In the genomic region with DNA sequence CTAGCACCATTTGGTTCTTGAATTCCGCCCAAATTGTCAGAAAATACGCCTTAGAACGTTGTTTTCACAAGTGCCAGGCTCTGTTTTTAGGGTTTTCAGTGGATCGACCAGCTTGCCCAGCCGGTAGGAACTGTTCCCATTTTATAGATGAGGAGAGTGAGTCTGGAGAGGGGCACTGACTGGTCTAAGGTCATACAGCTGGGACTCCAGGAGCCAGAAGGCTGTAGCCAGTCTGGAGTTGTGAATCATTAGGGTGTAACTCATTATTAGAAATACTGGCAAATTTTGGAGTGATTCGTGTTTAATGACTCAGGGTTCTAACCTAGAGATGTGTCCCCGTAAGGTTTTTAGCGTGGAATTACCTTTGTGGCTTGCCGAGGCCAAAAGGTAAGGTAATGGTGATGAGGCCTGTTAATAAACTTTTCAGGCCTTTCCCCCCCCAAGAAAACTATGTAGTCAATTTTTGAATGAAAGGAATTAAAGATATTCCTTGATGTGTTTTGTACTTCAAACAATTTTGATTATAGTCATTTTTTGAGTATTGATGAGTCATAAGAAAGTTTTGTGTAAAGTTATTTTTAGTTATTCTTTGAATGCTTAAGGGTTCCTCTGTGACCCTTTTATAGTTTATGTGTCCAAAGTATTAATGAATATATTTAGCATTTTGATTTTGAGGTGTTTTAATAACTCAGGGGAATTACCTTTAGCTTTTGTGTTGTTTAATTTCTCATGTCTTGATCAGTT, we compare ENCODE assay signal across 1 cellular context.
TF ChIP-seq lines count a peak whose summit lies in the region.

No MANE protein-coding gene starts in this region.

TF ChIP-seq in K562, 482 proteins besides CTCF, POLR2A, EP300 and RAD21 (continues in another document):
- 0 out of 2 replicates have a peak, but pooled peaks have one; percentile 36 for TF ChIP-seq TAF7 (tag; IDR thresholded peaks at IDR 0.05)
- peak; percentile 87 for TF ChIP-seq CHD4 (IDR thresholded peaks at IDR 0.05; ENCODE audit: insufficient read depth, insufficient replicate concordance, low read depth, low read length, poor library complexity, severe bottlenecking)
- 0 out of 2 replicates have a peak, but pooled peaks have one; percentile 4 for TF ChIP-seq CBFA2T3 (IDR thresholded peaks at IDR 0.05)
- TF ChIP-seq, protein P1, sequence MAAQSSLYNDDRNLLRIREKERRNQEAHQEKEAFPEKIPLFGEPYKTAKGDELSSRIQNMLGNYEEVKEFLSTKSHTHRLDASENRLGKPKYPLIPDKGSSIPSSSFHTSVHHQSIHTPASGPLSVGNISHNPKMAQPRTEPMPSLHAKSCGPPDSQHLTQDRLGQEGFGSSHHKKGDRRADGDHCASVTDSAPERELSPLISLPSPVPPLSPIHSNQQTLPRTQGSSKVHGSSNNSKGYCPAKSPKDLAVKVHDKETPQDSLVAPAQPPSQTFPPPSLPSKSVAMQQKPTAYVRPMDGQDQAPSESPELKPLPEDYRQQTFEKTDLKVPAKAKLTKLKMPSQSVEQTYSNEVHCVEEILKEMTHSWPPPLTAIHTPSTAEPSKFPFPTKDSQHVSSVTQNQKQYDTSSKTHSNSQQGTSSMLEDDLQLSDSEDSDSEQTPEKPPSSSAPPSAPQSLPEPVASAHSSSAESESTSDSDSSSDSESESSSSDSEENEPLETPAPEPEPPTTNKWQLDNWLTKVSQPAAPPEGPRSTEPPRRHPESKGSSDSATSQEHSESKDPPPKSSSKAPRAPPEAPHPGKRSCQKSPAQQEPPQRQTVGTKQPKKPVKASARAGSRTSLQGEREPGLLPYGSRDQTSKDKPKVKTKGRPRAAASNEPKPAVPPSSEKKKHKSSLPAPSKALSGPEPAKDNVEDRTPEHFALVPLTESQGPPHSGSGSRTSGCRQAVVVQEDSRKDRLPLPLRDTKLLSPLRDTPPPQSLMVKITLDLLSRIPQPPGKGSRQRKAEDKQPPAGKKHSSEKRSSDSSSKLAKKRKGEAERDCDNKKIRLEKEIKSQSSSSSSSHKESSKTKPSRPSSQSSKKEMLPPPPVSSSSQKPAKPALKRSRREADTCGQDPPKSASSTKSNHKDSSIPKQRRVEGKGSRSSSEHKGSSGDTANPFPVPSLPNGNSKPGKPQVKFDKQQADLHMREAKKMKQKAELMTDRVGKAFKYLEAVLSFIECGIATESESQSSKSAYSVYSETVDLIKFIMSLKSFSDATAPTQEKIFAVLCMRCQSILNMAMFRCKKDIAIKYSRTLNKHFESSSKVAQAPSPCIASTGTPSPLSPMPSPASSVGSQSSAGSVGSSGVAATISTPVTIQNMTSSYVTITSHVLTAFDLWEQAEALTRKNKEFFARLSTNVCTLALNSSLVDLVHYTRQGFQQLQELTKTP (IDR thresholded peaks at IDR 0.05; ENCODE audit: low read depth in 1 of 2, partially characterized antibody in 2 of 2) = peak in 1 of 2 experiments; percentile 47
- TF ChIP-seq TCF7L2 (IDR thresholded peaks at IDR 0.05; ENCODE audit: low read depth, low read length) = no peak
- TF ChIP-seq, protein P2, sequence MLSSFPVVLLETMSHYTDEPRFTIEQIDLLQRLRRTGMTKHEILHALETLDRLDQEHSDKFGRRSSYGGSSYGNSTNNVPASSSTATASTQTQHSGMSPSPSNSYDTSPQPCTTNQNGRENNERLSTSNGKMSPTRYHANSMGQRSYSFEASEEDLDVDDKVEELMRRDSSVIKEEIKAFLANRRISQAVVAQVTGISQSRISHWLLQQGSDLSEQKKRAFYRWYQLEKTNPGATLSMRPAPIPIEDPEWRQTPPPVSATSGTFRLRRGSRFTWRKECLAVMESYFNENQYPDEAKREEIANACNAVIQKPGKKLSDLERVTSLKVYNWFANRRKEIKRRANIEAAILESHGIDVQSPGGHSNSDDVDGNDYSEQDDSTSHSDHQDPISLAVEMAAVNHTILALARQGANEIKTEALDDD (IDR thresholded peaks at IDR 0.05) = peak; percentile 55
- TF ChIP-seq, protein P3, sequence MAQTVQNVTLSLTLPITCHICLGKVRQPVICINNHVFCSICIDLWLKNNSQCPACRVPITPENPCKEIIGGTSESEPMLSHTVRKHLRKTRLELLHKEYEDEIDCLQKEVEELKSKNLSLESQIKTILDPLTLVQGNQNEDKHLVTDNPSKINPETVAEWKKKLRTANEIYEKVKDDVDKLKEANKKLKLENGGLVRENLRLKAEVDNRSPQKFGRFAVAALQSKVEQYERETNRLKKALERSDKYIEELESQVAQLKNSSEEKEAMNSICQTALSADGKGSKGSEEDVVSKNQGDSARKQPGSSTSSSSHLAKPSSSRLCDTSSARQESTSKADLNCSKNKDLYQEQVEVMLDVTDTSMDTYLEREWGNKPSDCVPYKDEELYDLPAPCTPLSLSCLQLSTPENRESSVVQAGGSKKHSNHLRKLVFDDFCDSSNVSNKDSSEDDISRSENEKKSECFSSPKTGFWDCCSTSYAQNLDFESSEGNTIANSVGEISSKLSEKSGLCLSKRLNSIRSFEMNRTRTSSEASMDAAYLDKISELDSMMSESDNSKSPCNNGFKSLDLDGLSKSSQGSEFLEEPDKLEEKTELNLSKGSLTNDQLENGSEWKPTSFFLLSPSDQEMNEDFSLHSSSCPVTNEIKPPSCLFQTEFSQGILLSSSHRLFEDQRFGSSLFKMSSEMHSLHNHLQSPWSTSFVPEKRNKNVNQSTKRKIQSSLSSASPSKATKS (CRISPR knock-in tag; IDR thresholded peaks at IDR 0.05) = no peak
- TF ChIP-seq ZNF282 (CRISPR knock-in tag; IDR thresholded peaks at IDR 0.05) = no peak
- TF ChIP-seq, protein P4, sequence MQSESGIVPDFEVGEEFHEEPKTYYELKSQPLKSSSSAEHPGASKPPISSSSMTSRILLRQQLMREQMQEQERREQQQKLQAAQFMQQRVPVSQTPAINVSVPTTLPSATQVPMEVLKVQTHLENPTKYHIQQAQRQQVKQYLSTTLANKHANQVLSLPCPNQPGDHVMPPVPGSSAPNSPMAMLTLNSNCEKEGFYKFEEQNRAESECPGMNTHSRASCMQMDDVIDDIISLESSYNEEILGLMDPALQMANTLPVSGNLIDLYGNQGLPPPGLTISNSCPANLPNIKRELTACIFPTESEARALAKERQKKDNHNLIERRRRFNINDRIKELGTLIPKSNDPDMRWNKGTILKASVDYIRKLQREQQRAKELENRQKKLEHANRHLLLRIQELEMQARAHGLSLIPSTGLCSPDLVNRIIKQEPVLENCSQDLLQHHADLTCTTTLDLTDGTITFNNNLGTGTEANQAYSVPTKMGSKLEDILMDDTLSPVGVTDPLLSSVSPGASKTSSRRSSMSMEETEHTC (IDR thresholded peaks at IDR 0.05) = no peak
- TF ChIP-seq BCOR (IDR thresholded peaks at IDR 0.05) = peak; percentile 99
- peak; percentile 19; the same call in 1 of the 2 replicates for TF ChIP-seq BRD4 (IDR thresholded peaks at IDR 0.05)
- peak; percentile 99 for TF ChIP-seq RBM25 (IDR thresholded peaks at IDR 0.05; ENCODE audit: low read depth, low read length, severe bottlenecking)
- TF ChIP-seq DACH1 (IDR thresholded peaks at IDR 0.05; ENCODE audit: partially characterized antibody) = peak; percentile 55
- TF ChIP-seq, protein P5, sequence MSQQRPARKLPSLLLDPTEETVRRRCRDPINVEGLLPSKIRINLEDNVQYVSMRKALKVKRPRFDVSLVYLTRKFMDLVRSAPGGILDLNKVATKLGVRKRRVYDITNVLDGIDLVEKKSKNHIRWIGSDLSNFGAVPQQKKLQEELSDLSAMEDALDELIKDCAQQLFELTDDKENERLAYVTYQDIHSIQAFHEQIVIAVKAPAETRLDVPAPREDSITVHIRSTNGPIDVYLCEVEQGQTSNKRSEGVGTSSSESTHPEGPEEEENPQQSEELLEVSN (IDR thresholded peaks at IDR 0.05; ENCODE audit: borderline replicate concordance in 1 of 2, extremely low read depth in 1 of 2, insufficient read depth in 1 of 2, insufficient read length in 1 of 2, low read depth in 1 of 2, low read length in 1 of 2, poor library complexity in 1 of 2, severe bottlenecking in 1 of 2) = no peak
- TF ChIP-seq, protein P6, sequence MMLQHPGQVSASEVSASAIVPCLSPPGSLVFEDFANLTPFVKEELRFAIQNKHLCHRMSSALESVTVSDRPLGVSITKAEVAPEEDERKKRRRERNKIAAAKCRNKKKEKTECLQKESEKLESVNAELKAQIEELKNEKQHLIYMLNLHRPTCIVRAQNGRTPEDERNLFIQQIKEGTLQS (IDR thresholded peaks at IDR 0.05) = peak; percentile 78
- TF ChIP-seq, protein P6 (CRISPR knock-in tag; conservative IDR thresholded peaks at IDR 0.05) = no peak
- TF ChIP-seq ATF1 (CRISPR knock-in tag; IDR thresholded peaks at IDR 0.05) = no peak
- TF ChIP-seq ATF1 (tag; IDR thresholded peaks at IDR 0.05) = peak; percentile 31; the same call in 1 of the 2 replicates
- peak; percentile 89 for TF ChIP-seq XRCC5 (IDR thresholded peaks at IDR 0.05; ENCODE audit: low read depth, low read length)
- TF ChIP-seq NR4A1 (CRISPR knock-in tag; IDR thresholded peaks at IDR 0.05) = no peak
- TF ChIP-seq NR4A1 (tag; IDR thresholded peaks at IDR 0.05) = 0 out of 2 replicates have a peak, but pooled peaks have one; percentile 44
- 0 out of 2 replicates have a peak, but pooled peaks have one; percentile 56 for TF ChIP-seq LCOR (CRISPR knock-in tag; IDR thresholded peaks at IDR 0.05)
- peak; percentile 46; the same call in 1 of the 2 replicates for TF ChIP-seq C11orf30 (IDR thresholded peaks at IDR 0.05; ENCODE audit: low read depth)
- no peak for TF ChIP-seq ZFPM2 (CRISPR knock-in tag; IDR thresholded peaks at IDR 0.05)
- TF ChIP-seq, protein P7, sequence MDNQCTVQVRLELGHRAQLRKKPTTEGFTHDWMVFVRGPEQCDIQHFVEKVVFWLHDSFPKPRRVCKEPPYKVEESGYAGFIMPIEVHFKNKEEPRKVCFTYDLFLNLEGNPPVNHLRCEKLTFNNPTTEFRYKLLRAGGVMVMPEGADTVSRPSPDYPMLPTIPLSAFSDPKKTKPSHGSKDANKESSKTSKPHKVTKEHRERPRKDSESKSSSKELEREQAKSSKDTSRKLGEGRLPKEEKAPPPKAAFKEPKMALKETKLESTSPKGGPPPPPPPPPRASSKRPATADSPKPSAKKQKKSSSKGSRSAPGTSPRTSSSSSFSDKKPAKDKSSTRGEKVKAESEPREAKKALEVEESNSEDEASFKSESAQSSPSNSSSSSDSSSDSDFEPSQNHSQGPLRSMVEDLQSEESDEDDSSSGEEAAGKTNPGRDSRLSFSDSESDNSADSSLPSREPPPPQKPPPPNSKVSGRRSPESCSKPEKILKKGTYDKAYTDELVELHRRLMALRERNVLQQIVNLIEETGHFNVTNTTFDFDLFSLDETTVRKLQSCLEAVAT (IDR thresholded peaks at IDR 0.05) = peak in 1 of 2 experiments; percentile 60; a peak in 2 of 4 replicates
- TF ChIP-seq, protein P8, sequence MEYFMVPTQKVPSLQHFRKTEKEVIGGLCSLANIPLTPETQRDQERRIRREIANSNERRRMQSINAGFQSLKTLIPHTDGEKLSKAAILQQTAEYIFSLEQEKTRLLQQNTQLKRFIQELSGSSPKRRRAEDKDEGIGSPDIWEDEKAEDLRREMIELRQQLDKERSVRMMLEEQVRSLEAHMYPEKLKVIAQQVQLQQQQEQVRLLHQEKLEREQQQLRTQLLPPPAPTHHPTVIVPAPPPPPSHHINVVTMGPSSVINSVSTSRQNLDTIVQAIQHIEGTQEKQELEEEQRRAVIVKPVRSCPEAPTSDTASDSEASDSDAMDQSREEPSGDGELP (CRISPR knock-in tag; IDR thresholded peaks at IDR 0.05; ENCODE audit: borderline replicate concordance) = 0 out of 2 replicates have a peak, but pooled peaks have one; percentile 14
- peak; percentile 81 for TF ChIP-seq ZNF316 (IDR thresholded peaks at IDR 0.05)
- no peak for TF ChIP-seq FOXK2 (conservative IDR thresholded peaks at IDR 0.05 in 1 of 2, IDR thresholded peaks at IDR 0.05 in 1 of 2; ENCODE audit: low read depth in 2 of 2)
- TF ChIP-seq HDAC1 (IDR thresholded peaks at IDR 0.05) = peak; percentile 29 to 71; a peak in 1 of 4 replicates
- 0 out of 2 replicates have a peak, but pooled peaks have one; percentile 29 for TF ChIP-seq PML (IDR thresholded peaks at IDR 0.05; ENCODE audit: low read length)
- TF ChIP-seq RCOR1 (IDR thresholded peaks at IDR 0.05; ENCODE audit: borderline replicate concordance in 1 of 2, low read depth in 2 of 2, low read length in 2 of 2) = peak; percentile 77 to 94
- TF ChIP-seq KDM1A (IDR thresholded peaks at IDR 0.05) = peak; percentile 93 to 98
- TF ChIP-seq DPF2 (IDR thresholded peaks at IDR 0.05) = 0 out of 2 replicates have a peak, but pooled peaks have one; percentile 6
- TF ChIP-seq, protein P9, sequence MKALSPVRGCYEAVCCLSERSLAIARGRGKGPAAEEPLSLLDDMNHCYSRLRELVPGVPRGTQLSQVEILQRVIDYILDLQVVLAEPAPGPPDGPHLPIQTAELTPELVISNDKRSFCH (CRISPR knock-in tag; IDR thresholded peaks at IDR 0.05) = no peak
- TF ChIP-seq, protein P9 (tag; IDR thresholded peaks at IDR 0.05) = peak; percentile 35; the same call in 1 of the 2 replicates
- TF ChIP-seq SMAD1 (IDR thresholded peaks at IDR 0.05; ENCODE audit: low read depth, low read length, partially characterized antibody) = no peak
- peak; percentile 68 for TF ChIP-seq BRD9 (IDR thresholded peaks at IDR 0.05; ENCODE audit: low read depth, partially characterized antibody)
- peak in 1 of 2 experiments; percentile 77; a peak in 1 of 4 replicates for TF ChIP-seq ARNT (IDR thresholded peaks at IDR 0.05)
- no peak for TF ChIP-seq ZNF274 (IDR thresholded peaks at IDR 0.05; ENCODE audit: borderline replicate concordance, low read depth, low read length)
- no peak for TF ChIP-seq HDAC6 (IDR thresholded peaks at IDR 0.05; ENCODE audit: low read depth, low read length)
- peak; percentile 61; the same call in 1 of the 2 replicates for TF ChIP-seq NFRKB (IDR thresholded peaks at IDR 0.05; ENCODE audit: low read depth)
- peak; percentile 95; the same call in 1 of the 2 replicates for TF ChIP-seq HDAC2 (IDR thresholded peaks at IDR 0.05)
- TF ChIP-seq SMARCA5 (IDR thresholded peaks at IDR 0.05) = peak; percentile 92; the same call in 1 of the 2 replicates
- no peak for TF ChIP-seq HMG20B (CRISPR knock-in tag; IDR thresholded peaks at IDR 0.05)
- TF ChIP-seq PHF20 (IDR thresholded peaks at IDR 0.05; ENCODE audit: partially characterized antibody) = peak; percentile 37
- TF ChIP-seq, protein P10, sequence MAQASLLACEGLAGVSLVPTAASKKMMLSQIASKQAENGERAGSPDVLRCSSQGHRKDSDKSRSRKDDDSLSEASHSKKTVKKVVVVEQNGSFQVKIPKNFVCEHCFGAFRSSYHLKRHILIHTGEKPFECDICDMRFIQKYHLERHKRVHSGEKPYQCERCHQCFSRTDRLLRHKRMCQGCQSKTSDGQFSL (CRISPR knock-in tag; IDR thresholded peaks at IDR 0.05) = no peak; the same call in 1 of the 2 replicates
- TF ChIP-seq, protein P10 (tag; IDR thresholded peaks at IDR 0.05) = peak in 1 of 2 experiments; percentile 76; a peak in 2 of 4 replicates
